In genomic region chr20:55935448-55936221, GRCh38 we compare ENCODE assay signal across 16 cellular contexts.
DNase-seq lines count a peak whose midpoint lies in the region; ATAC-seq and TF ChIP-seq lines count a peak whose summit lies in the region.
"Had no signal": no experiment of that assay in that cellular context is flagged by ENCODE, and none has a peak within 500 bp of the region (broad histone marks: within the 10 kb centered on the region; RNA-seq: fewer than 3 reads in every experiment).

No MANE protein-coding gene starts in this region.

- H3K27ac ChIP-seq in gastroesophageal sphincter (peak overlapping the region in 1 of 4 donors; percentile 41), testis (peak overlapping the region in 1 of 2 donors; percentile 50)
- H3K27ac ChIP-seq: A549, C4-2B had no signal

- H3K4me3 ChIP-seq in gastroesophageal sphincter: no peak overlapping the region
- H3K4me3 ChIP-seq in testis: no peak overlapping the region
- H3K4me3 ChIP-seq: A549, GM23338 had no signal

- no peak for TF ChIP-seq EP300 in gastroesophageal sphincter (IDR thresholded peaks at IDR 0.05)

- DNase-seq in astrocyte of the hippocampus (ENCODE audit: low read depth, low spot score) (peak; percentile 9), omental fat pad (ENCODE audit: low spot score) (no peak), testis (peak; percentile 25), mucosa of gallbladder (ENCODE audit: low spot score) (no peak), SHP77 treated with DMSO at 0.1 percent for 48 hours (lab: John Stamatoyannopoulos, UW) (no peak)
- no peak for DNase-seq in activated CD4-positive, alpha-beta T cell treated with anti-CD3 and anti-CD28 coated beads for 1 hour
- DNase-seq in stimulated activated CD4-positive, alpha-beta T cell treated with anti-CD3 and anti-CD28 coated beads, Interleukin-4, amount 100 ng/mL, for 24 hours: no peak
- DNase-seq: BE2C; CD4-positive, alpha-beta memory T cell; DMS79; H7 had no signal

- no peaks in the 10 kb centered on the region for H3K4me1 ChIP-seq in gastroesophageal sphincter
- no peaks in the 10 kb centered on the region for H3K4me1 ChIP-seq in testis
- H3K4me1 ChIP-seq: A549, BE2C had no signal

- ATAC-seq in gastroesophageal sphincter: peak; percentile 74
- peak; percentile 62 for ATAC-seq in omental fat pad (ENCODE audit: low FRiP score)
- ATAC-seq: A549, GM23338, HepG2 had no signal

- H3K36me3 ChIP-seq in gastroesophageal sphincter: no peaks in the 10 kb centered on the region
- H3K36me3 ChIP-seq in testis (ENCODE audit: low read depth, missing control alignments): no peaks in the 10 kb centered on the region
- H3K36me3 ChIP-seq: BE2C had no signal

- H3K27me3 ChIP-seq in gastroesophageal sphincter (no peaks in the 10 kb centered on the region), testis (no peaks in the 10 kb centered on the region)
- H3K27me3 ChIP-seq: BE2C had no signal

- TF ChIP-seq CTCF in gastroesophageal sphincter (IDR thresholded peaks at IDR 0.05) (no peak), omental fat pad (IDR thresholded peaks at IDR 0.05) (no peak), testis (IDR thresholded peaks at IDR 0.05) (no peak)

- no peak for TF ChIP-seq POLR2A in gastroesophageal sphincter (IDR thresholded peaks at IDR 0.05)
- no peak for TF ChIP-seq POLR2A in testis (IDR thresholded peaks at IDR 0.05)

- WGBS in gastroesophageal sphincter (ENCODE audit: low coverage in 1 of 2), 2 donors: 14 to 37% methylated on average over 3 of the region's 3 CpGs
- WGBS in testis, 2 donors: 34 to 37% methylated on average over 3 of the region's 3 CpGs

- H3K9me3 ChIP-seq in gastroesophageal sphincter: no peaks in the 10 kb centered on the region
- H3K9me3 ChIP-seq in testis: no peaks in the 10 kb centered on the region
- H3K9me3 ChIP-seq: A549, BE2C had no signal

- intact Hi-C loops in testis (cut with DNase I; ENCODE audit: low total_unique reads): no loop called here

Comparison
In these comparisons a context has a peak if more than half of its experiments do, and no peak if none do; other contexts are left out.
1. DNase-seq: peak in astrocyte of the hippocampus (single experiment) and testis (single experiment); none in omental fat pad (single experiment), mucosa of gallbladder (single experiment), SHP77 treated with DMSO at 0.1 percent for 48 hours (single experiment), activated CD4-positive, alpha-beta T cell treated with anti-CD3 and anti-CD28 coated beads for 1 hour (single experiment) and stimulated activated CD4-positive, alpha-beta T cell treated with anti-CD3 and anti-CD28 coated beads, Interleukin-4, amount 100 ng/mL, for 24 hours (single experiment).